ENCODE assay signal across 22 cellular contexts in the genomic region with DNA sequence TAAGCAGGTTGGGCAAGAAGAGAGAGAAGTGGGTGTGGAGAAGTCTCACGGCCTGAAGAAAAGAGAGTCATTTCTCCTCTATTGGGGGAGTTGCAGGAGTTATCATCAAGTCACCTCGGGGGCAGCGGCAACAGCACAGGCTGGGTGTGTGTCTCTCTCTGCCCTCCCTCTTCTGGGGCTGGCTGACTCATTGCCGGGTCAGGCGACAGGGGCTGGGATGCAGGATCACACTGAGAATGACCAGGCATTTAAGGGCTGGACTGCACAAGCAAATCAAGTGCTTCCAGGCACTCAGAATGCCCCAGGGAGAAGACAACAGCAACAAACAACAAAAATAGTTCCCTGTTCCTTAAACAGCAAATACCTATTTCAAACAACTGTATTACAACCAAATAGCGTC. TPM values are rescaled to one million over a fixed set of nuclear protein-coding genes. Genes with fewer than 3 reads are reported as not detected.
DNase-seq lines count a peak whose midpoint lies in the region; ATAC-seq, FAIRE-seq and TF ChIP-seq lines count a peak whose summit lies in the region.
"Had no signal": no experiment of that assay in that cellular context is flagged by ENCODE, and none has a peak within 500 bp of the region (broad histone marks: within the 10 kb centered on the region; RNA-seq: fewer than 3 reads in every experiment).

No MANE protein-coding gene starts in this region.

- H3K4me3 ChIP-seq in Karpas-422 (ENCODE audit: low read length) (no peak overlapping the region), small intestine (ENCODE audit: low read depth in 1 of 2, low read length in 2 of 2) (no peak overlapping the region), foreskin fibroblast (ENCODE audit: low read depth in 1 of 2, low read length in 2 of 2) (no peak overlapping the region)
- H3K4me3 ChIP-seq: colonic mucosa, esophagus muscularis mucosa, prostate gland, SJCRH30 had no signal

- H3K27me3 ChIP-seq in Karpas-422 (ENCODE audit: low read length) (no peaks in the 10 kb centered on the region), small intestine (ENCODE audit: control insufficient read depth in 2 of 2, insufficient read depth in 2 of 2, low read length in 2 of 2) (no peaks in the 10 kb centered on the region)
- H3K27me3 ChIP-seq: colonic mucosa, esophagus muscularis mucosa, SJCRH30 had no signal

- H3K4me1 ChIP-seq in Karpas-422 (ENCODE audit: low read length): no peaks in the 10 kb centered on the region
- no peaks in the 10 kb centered on the region for H3K4me1 ChIP-seq in small intestine (ENCODE audit: control insufficient read depth in 2 of 2, insufficient read depth in 1 of 2, low read depth in 1 of 2, low read length in 1 of 2)
- H3K4me1 ChIP-seq: colonic mucosa, esophagus muscularis mucosa, prostate gland, SJCRH30 had no signal

- H3K79me2 ChIP-seq in Karpas-422 (ENCODE audit: low read length): no peaks in the 10 kb centered on the region

- H3K27me3 Mint-ChIP-seq in WTC11 (ENCODE audit: low read depth): peaks cover 45% of the 10 kb centered on the region

- H3K4me2 ChIP-seq in Karpas-422 (ENCODE audit: low read depth, low read length, poor library complexity, severe bottlenecking): no peak overlapping the region

- FAIRE-seq in HTR-8/SVneo (lab: Jason Lieb, UNC) (no peak), small intestine (lab: Jason Lieb, UNC) (no peak)

- H3K36me3 ChIP-seq in Karpas-422 (ENCODE audit: insufficient read depth, low read length) (no peaks in the 10 kb centered on the region), small intestine (ENCODE audit: control insufficient read depth in 2 of 2, insufficient read depth in 2 of 2, low read length in 2 of 2) (no peaks in the 10 kb centered on the region)
- H3K36me3 ChIP-seq: colonic mucosa, esophagus muscularis mucosa, prostate gland, SJCRH30 had no signal

- H3K9me3 ChIP-seq in Karpas-422 (ENCODE audit: low read length) (no peaks in the 10 kb centered on the region), small intestine (ENCODE audit: control insufficient read depth, low read depth) (no peaks in the 10 kb centered on the region)
- H3K9me3 ChIP-seq: colonic mucosa, esophagus muscularis mucosa, prostate gland, SJCRH30 had no signal

- H3K4me3 Mint-ChIP-seq in WTC11: no peak overlapping the region
- H3K4me3 Mint-ChIP-seq: activated B cell treated with CpG ODN at 0.5 μM for 24 hours; stimulated activated effector memory CD8-positive, alpha-beta T cell treated with anti-CD3 and anti-CD28 coated beads, Interleukin-12 subunit alpha, Interleukin-12 subunit beta, amount 100 ng/mL, for 72 hours had no signal

- CTCF ChIA-PET in WTC11 (lab: Charles Lee): interaction anchor here (1.4 kb wide), 1 partner anchor 55 kb away, joined by 3 read pairs; no protein-coding TSS in a partner anchor

- 46 to 66% (median 51%) methylated on average over 4 to 6 of the region's 6 CpGs for WGBS in small intestine, 3 donors

- peaks cover 11% of the 10 kb centered on the region for H3K4me1 Mint-ChIP-seq in WTC11
- H3K4me1 Mint-ChIP-seq: activated B cell treated with CpG ODN at 0.5 μM for 24 hours; stimulated activated effector memory CD8-positive, alpha-beta T cell treated with anti-CD3 and anti-CD28 coated beads, Interleukin-12 subunit alpha, Interleukin-12 subunit beta, amount 100 ng/mL, for 72 hours had no signal

- no peaks in the 10 kb centered on the region for H4K20me1 ChIP-seq in Karpas-422 (ENCODE audit: insufficient read depth, low read depth, low read length)

- H3K36me3 Mint-ChIP-seq in WTC11: peaks cover 25% of the 10 kb centered on the region
- H3K36me3 Mint-ChIP-seq: activated naive CD4-positive, alpha-beta T cell treated with anti-CD3 and anti-CD28 coated beads, Interleukin-2, amount 50 U/mL, for 72 hours; stimulated activated effector memory CD8-positive, alpha-beta T cell treated with anti-CD3 and anti-CD28 coated beads, Interleukin-12 subunit alpha, Interleukin-12 subunit beta, amount 100 ng/mL, for 72 hours had no signal

- no peak overlapping the region for H3K9ac ChIP-seq in Karpas-422 (ENCODE audit: low read length)

- H3K27ac ChIP-seq in Karpas-422 (ENCODE audit: low read length) (no peak overlapping the region), small intestine (ENCODE audit: low read depth in 1 of 2, low read length in 1 of 2) (no peak overlapping the region)
- H3K27ac ChIP-seq: colonic mucosa, esophagus muscularis mucosa, prostate gland, SJCRH30 had no signal

- H3K27ac Mint-ChIP-seq in WTC11: no peak overlapping the region
- H3K27ac Mint-ChIP-seq: activated B cell treated with CpG ODN at 0.5 μM for 24 hours; activated naive CD4-positive, alpha-beta T cell treated with anti-CD3 and anti-CD28 coated beads, Interleukin-2, amount 50 U/mL, for 72 hours; stimulated activated effector memory CD8-positive, alpha-beta T cell treated with anti-CD3 and anti-CD28 coated beads, Interleukin-12 subunit alpha, Interleukin-12 subunit beta, amount 100 ng/mL, for 72 hours had no signal

- TF ChIP-seq CTCF in WTC11 (IDR thresholded peaks at IDR 0.05): no peak
- TF ChIP-seq CTCF in foreskin fibroblast (IDR thresholded peaks at IDR 0.05; ENCODE audit: low read depth, low read length): no peak

- POLR2A ChIA-PET in WTC11 (lab: Charles Lee): no interaction called here

- H2AFZ ChIP-seq in Karpas-422 (ENCODE audit: low read length): no peak overlapping the region

- ATAC-seq in WTC11: peak; percentile 66
- ATAC-seq in GM18498 (IDR thresholded peaks at IDR 0.05; ENCODE audit: unreplicated experiment): no peak
- ATAC-seq: activated naive CD4-positive, alpha-beta T cell treated with anti-CD3 and anti-CD28 coated beads, Interleukin-2, amount 50 U/mL, for 72 hours; stimulated activated effector memory CD8-positive, alpha-beta T cell treated with anti-CD3 and anti-CD28 coated beads, Interleukin-12 subunit alpha, Interleukin-12 subunit beta, amount 100 ng/mL, for 72 hours had no signal

- H3K9me2 ChIP-seq in Karpas-422 (replicated peaks; ENCODE audit: insufficient read depth, low read length): no peaks in the 10 kb centered on the region

- DNase-seq in AG08396 (ENCODE audit: low spot score) (peak; percentile 5), HTR-8/SVneo (ENCODE audit: insufficient read length, low spot score) (peak; percentile 22), WTC11 (ENCODE audit: low spot score) (peak; percentile 17), islet precursor cell (peak; percentile 98), Karpas-422 (no peak), small intestine (no peak), foreskin fibroblast (no peak)
- DNase-seq: activated B cell treated with CpG ODN at 0.5 μM for 24 hours; activated CD8-positive, alpha-beta memory T cell treated with anti-CD3 and anti-CD28 coated beads, Interleukin-2, amount 50 U/mL, for 4 hours; colonic mucosa; DND-41; GOT3; NCI-H1105 treated with DMSO at 0.1 percent for 48 hours; NCI-H526 treated with DMSO at 0.1 percent for 48 hours; stimulated activated CD4-positive, alpha-beta T cell treated with anti-CD3 and anti-CD28 coated beads, Interleukin-4, amount 100 ng/mL, for 1 hour had no signal

- H3K9me3 Mint-ChIP-seq in WTC11: peaks cover 33% of the 10 kb centered on the region
- H3K9me3 Mint-ChIP-seq: activated B cell treated with CpG ODN at 0.5 μM for 24 hours; activated naive CD4-positive, alpha-beta T cell treated with anti-CD3 and anti-CD28 coated beads, Interleukin-2, amount 50 U/mL, for 72 hours; stimulated activated effector memory CD8-positive, alpha-beta T cell treated with anti-CD3 and anti-CD28 coated beads, Interleukin-12 subunit alpha, Interleukin-12 subunit beta, amount 100 ng/mL, for 72 hours had no signal

TF ChIP-seq in WTC11, 78 proteins besides CTCF, POLR2A, EP300 and RAD21:
- no peak for TF ChIP-seq ATF3 (CRISPR knock-in tag; conservative IDR thresholded peaks at IDR 0.05)
- TF ChIP-seq ZNF263 (CRISPR knock-in tag; IDR thresholded peaks at IDR 0.05; ENCODE audit: low read depth): no peak
- no peak for TF ChIP-seq CREB1 (CRISPR knock-in tag; IDR thresholded peaks at IDR 0.05)
- no peak for TF ChIP-seq SOX15 (CRISPR knock-in tag; IDR thresholded peaks at IDR 0.05)

RNA-seq across cellular contexts. Expression of gene EQTN, which starts 6.3 kb away (rescaled TPM):
- 0.66 to 1.4 TPM (median 0.81 TPM) in 3 replicates for total RNA-seq in WTC11 (2021)
- not detected in 2 replicates for total RNA-seq in Karpas-422 (2014; rRNA removed; shearing (Covaris generic); ENCODE audit: low replicate concordance)
- under 1 TPM in 1 of 3 donors, not detected in 2; 0.10 TPM for polyA plus RNA-seq in small intestine
- total RNA-seq: activated B cell treated with CpG ODN at 0.5 μM for 24 hours; activated naive CD4-positive, alpha-beta T cell treated with anti-CD3 and anti-CD28 coated beads, Interleukin-2, amount 50 U/mL, for 72 hours; mononuclear cell; SJCRH30 had no signal

Comparison
In these comparisons a context has a peak if more than half of its experiments do, and no peak if none do; other contexts are left out.
1. DNase-seq: peak in AG08396 (single experiment), HTR-8/SVneo (single experiment), WTC11 (single experiment) and islet precursor cell (single experiment); none in Karpas-422 (single experiment), small intestine (single experiment) and foreskin fibroblast (0 of 2).